In the genomic region with DNA sequence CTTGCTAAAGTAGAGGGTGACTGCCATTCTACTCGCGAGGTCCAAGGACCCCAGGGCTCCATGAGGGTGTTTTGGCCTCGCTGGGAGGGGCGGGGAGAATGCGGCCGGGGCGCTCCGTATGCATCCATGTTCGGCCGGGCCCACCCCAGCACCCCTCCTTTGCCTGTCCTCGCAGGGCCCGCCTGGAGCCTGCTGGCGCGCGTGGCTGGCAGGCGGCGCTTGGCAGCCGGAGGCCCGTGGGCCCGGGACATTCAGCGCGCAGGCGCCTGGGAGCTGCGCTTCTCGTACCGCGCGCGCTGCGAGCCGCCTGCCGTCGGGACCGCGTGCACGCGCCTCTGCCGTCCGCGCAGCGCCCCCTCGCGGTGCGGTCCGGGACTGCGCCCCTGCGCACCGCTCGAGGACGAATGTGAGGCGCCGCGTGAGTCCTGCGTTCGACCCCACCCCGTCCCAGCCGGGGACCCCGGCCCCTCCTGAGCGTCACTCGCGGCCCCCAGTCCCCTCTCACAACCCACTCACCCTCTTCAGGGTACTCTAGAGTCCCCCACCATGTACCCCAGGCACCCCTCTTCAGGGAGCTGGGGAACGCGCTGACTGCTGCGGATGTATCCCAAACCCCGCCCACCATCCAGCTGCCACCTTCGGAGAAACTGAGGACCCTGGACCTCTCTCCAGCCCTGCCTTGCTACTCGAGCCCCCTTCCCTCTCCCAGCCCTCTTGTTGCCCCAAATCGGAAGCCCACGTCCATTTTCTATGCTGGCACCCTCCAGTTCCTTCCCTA, we compare ENCODE assay signal across 1 cellular context.
TF ChIP-seq lines count a peak whose summit lies in the region.

No MANE protein-coding gene starts in this region.

TF ChIP-seq in HEK293, 187 proteins besides CTCF, POLR2A, EP300 and RAD21 (continued from another document and continues in another):
- TF ChIP-seq PBX3 (CRISPR knock-in tag; IDR thresholded peaks at IDR 0.05) = peak; percentile 91
- TF ChIP-seq ZBTB48 (tag by site-specific recombination; IDR thresholded peaks at IDR 0.05) = 0 out of 2 replicates have a peak, but pooled peaks have one; percentile 20
- no peak for TF ChIP-seq GLI4 (tag by site-specific recombination; IDR thresholded peaks at IDR 0.05)
- TF ChIP-seq KLF7 (tag by site-specific recombination; IDR thresholded peaks at IDR 0.05; ENCODE audit: borderline replicate concordance) = peak; percentile 39; the same call in 1 of the 2 replicates
- TF ChIP-seq GLI2 (tag by site-specific recombination; IDR thresholded peaks at IDR 0.05; ENCODE audit: borderline replicate concordance, low read depth) = no peak
- TF ChIP-seq PRDM6 (tag by site-specific recombination; IDR thresholded peaks at IDR 0.05) = no peak
- TF ChIP-seq ZNF610 (tag by site-specific recombination; IDR thresholded peaks at IDR 0.05; ENCODE audit: borderline replicate concordance) = peak; percentile 84; the same call in 1 of the 2 replicates
- no peak; the same call in 1 of the 2 replicates for TF ChIP-seq ZNF133 (tag by site-specific recombination; IDR thresholded peaks at IDR 0.05)
- TF ChIP-seq TCF7L2 (IDR thresholded peaks at IDR 0.05; ENCODE audit: borderline replicate concordance, low read depth, low read length) = no peak
- no peak for TF ChIP-seq ZNF394 (tag by site-specific recombination; IDR thresholded peaks at IDR 0.05; ENCODE audit: borderline replicate concordance)
- TF ChIP-seq, protein P1, sequence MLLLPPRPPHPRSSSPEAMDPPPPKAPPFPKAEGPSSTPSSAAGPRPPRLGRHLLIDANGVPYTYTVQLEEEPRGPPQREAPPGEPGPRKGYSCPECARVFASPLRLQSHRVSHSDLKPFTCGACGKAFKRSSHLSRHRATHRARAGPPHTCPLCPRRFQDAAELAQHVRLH (tag by site-specific recombination; IDR thresholded peaks at IDR 0.05) = no peak
- no peak for TF ChIP-seq BCL11B (tag by site-specific recombination; IDR thresholded peaks at IDR 0.05; ENCODE audit: low read depth)
- TF ChIP-seq ZNF114 (tag by site-specific recombination; IDR thresholded peaks at IDR 0.05) = no peak
- no peak; the same call in 1 of the 2 replicates for TF ChIP-seq ZNF37A (tag by site-specific recombination; IDR thresholded peaks at IDR 0.05)
- no peak for TF ChIP-seq ZNF510 (tag by site-specific recombination; IDR thresholded peaks at IDR 0.05; ENCODE audit: insufficient replicate concordance)
- no peak for TF ChIP-seq ZNF530 (tag by site-specific recombination; IDR thresholded peaks at IDR 0.05; ENCODE audit: low read depth)
- no peak for TF ChIP-seq ZNF19 (tag by site-specific recombination; IDR thresholded peaks at IDR 0.05; ENCODE audit: low read depth)
- TF ChIP-seq ELK4 (IDR thresholded peaks at IDR 0.05; ENCODE audit: borderline replicate concordance, low read depth, low read length) = no peak
- TF ChIP-seq, protein P2, sequence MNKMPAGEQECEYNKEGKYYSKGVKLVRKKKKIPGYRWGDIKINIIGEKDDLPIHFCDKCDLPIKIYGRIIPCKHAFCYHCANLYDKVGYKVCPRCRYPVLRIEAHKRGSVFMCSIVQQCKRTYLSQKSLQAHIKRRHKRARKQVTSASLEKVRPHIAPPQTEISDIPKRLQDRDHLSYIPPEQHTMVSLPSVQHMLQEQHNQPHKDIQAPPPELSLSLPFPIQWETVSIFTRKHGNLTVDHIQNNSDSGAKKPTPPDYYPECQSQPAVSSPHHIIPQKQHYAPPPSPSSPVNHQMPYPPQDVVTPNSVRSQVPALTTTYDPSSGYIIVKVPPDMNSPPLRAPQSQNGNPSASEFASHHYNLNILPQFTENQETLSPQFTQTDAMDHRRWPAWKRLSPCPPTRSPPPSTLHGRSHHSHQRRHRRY (tag by site-specific recombination; IDR thresholded peaks at IDR 0.05) = no peak
- TF ChIP-seq ZEB2 (tag by site-specific recombination; IDR thresholded peaks at IDR 0.05) = no peak
- no peak; the same call in 1 of the 2 replicates for TF ChIP-seq ZNF600 (tag by site-specific recombination; IDR thresholded peaks at IDR 0.05)
- peak; percentile 74 for TF ChIP-seq ZNF677 (tag by site-specific recombination; IDR thresholded peaks at IDR 0.05)
- no peak for TF ChIP-seq ZNF280D (tag by site-specific recombination; IDR thresholded peaks at IDR 0.05)
- TF ChIP-seq RBAK (tag by site-specific recombination; IDR thresholded peaks at IDR 0.05) = peak; percentile 35; the same call in 1 of the 2 replicates
- no peak for TF ChIP-seq SP3 (tag by site-specific recombination; IDR thresholded peaks at IDR 0.05)
- no peak for TF ChIP-seq ZNF354C (tag by site-specific recombination; IDR thresholded peaks at IDR 0.05; ENCODE audit: borderline replicate concordance, low read depth)
- TF ChIP-seq KLF10 (tag by site-specific recombination; IDR thresholded peaks at IDR 0.05) = peak; percentile 58; the same call in 1 of the 2 replicates
- TF ChIP-seq, protein P3, sequence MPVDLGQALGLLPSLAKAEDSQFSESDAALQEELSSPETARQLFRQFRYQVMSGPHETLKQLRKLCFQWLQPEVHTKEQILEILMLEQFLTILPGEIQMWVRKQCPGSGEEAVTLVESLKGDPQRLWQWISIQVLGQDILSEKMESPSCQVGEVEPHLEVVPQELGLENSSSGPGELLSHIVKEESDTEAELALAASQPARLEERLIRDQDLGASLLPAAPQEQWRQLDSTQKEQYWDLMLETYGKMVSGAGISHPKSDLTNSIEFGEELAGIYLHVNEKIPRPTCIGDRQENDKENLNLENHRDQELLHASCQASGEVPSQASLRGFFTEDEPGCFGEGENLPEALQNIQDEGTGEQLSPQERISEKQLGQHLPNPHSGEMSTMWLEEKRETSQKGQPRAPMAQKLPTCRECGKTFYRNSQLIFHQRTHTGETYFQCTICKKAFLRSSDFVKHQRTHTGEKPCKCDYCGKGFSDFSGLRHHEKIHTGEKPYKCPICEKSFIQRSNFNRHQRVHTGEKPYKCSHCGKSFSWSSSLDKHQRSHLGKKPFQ (tag by site-specific recombination; IDR thresholded peaks at IDR 0.05) = no peak
- TF ChIP-seq ZNF157 (tag by site-specific recombination; IDR thresholded peaks at IDR 0.05) = no peak
- TF ChIP-seq ZNF341 (tag by site-specific recombination; IDR thresholded peaks at IDR 0.05; ENCODE audit: low read depth) = no peak
- no peak for TF ChIP-seq ZNF23 (tag by site-specific recombination; IDR thresholded peaks at IDR 0.05; ENCODE audit: borderline replicate concordance)
- no peak for TF ChIP-seq ZNF423 (tag by site-specific recombination; IDR thresholded peaks at IDR 0.05)
- 0 out of 2 replicates have a peak, but pooled peaks have one; percentile 6 for TF ChIP-seq EGR2 (tag by site-specific recombination; IDR thresholded peaks at IDR 0.05; ENCODE audit: low read depth)
- no peak for TF ChIP-seq ZFP41 (tag by site-specific recombination; IDR thresholded peaks at IDR 0.05; ENCODE audit: borderline replicate concordance)
- TF ChIP-seq ZNF843 (tag by site-specific recombination; IDR thresholded peaks at IDR 0.05) = no peak
- TF ChIP-seq ZNF16 (tag by site-specific recombination; IDR thresholded peaks at IDR 0.05; ENCODE audit: low read depth) = no peak
- no peak for TF ChIP-seq SALL2 (tag by site-specific recombination; IDR thresholded peaks at IDR 0.05; ENCODE audit: borderline replicate concordance)
- no peak for TF ChIP-seq ZNF518A (tag by site-specific recombination; conservative IDR thresholded peaks at IDR 0.05; ENCODE audit: low read depth)
- TF ChIP-seq ZNF549 (tag by site-specific recombination; IDR thresholded peaks at IDR 0.05) = no peak
- TF ChIP-seq ZBTB8A (tag by site-specific recombination; IDR thresholded peaks at IDR 0.05) = peak; percentile 54; the same call in 1 of the 2 replicates
- no peak for TF ChIP-seq ZNF664 (tag by site-specific recombination; IDR thresholded peaks at IDR 0.05)
